1 cellular context compared by ENCODE assay signal in the genomic region with DNA sequence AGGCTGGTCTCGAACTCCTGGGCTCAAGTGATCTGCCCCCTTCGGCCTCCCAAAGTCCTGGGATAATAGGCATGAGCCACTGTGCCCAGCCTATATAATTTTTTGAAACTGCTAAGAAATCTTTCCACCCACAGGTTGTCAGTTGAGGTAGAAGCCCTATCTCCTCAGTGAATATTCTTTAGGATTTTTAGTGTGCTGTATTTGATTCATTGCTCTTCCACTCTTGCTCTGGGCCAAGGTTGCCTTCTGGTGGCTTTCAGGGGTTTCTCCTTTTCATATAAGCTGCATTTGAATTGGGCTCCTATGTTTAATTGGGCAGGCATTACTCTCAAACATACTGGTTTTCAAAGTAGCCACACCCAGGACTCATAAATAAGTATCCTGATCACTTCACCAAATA.
TF ChIP-seq lines count a peak whose summit lies in the region.

No MANE protein-coding gene starts in this region.

TF ChIP-seq in H1, 55 proteins besides CTCF, POLR2A, EP300 and RAD21 (continued from another document):
- TF ChIP-seq JUN (IDR thresholded peaks at IDR 0.05; ENCODE audit: low read depth, low read length) (no peak), NANOG (IDR thresholded peaks at IDR 0.05; ENCODE audit: insufficient read depth, low read depth, low read length, poor library complexity, severe bottlenecking) (no peak), EGR1 (IDR thresholded peaks at IDR 0.05; ENCODE audit: borderline replicate concordance, low read depth, low read length) (no peak), EZH2 (IDR thresholded peaks at IDR 0.05; ENCODE audit: low read depth, low read length, severe bottlenecking) (no peak), FOSL1 (IDR thresholded peaks at IDR 0.05; ENCODE audit: insufficient read depth, low read depth, low read length) (no peak), CBX5 (IDR thresholded peaks at IDR 0.05; ENCODE audit: low read depth, low read length) (no peak), BCL11A (IDR thresholded peaks at IDR 0.05; ENCODE audit: low read depth in 2 of 2, low read length in 2 of 2) (no peak), GTF2F1 (IDR thresholded peaks at IDR 0.05; ENCODE audit: borderline replicate concordance, low read depth, low read length) (no peak), BACH1 (IDR thresholded peaks at IDR 0.05; ENCODE audit: low read length) (no peak)
- TF ChIP-seq, protein P1, sequence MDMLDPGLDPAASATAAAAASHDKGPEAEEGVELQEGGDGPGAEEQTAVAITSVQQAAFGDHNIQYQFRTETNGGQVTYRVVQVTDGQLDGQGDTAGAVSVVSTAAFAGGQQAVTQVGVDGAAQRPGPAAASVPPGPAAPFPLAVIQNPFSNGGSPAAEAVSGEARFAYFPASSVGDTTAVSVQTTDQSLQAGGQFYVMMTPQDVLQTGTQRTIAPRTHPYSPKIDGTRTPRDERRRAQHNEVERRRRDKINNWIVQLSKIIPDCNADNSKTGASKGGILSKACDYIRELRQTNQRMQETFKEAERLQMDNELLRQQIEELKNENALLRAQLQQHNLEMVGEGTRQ (IDR thresholded peaks at IDR 0.05; ENCODE audit: low read length), result no peak
- TF ChIP-seq, protein P2, sequence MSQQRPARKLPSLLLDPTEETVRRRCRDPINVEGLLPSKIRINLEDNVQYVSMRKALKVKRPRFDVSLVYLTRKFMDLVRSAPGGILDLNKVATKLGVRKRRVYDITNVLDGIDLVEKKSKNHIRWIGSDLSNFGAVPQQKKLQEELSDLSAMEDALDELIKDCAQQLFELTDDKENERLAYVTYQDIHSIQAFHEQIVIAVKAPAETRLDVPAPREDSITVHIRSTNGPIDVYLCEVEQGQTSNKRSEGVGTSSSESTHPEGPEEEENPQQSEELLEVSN (IDR thresholded peaks at IDR 0.05), result no peak
- TF ChIP-seq, protein P3, sequence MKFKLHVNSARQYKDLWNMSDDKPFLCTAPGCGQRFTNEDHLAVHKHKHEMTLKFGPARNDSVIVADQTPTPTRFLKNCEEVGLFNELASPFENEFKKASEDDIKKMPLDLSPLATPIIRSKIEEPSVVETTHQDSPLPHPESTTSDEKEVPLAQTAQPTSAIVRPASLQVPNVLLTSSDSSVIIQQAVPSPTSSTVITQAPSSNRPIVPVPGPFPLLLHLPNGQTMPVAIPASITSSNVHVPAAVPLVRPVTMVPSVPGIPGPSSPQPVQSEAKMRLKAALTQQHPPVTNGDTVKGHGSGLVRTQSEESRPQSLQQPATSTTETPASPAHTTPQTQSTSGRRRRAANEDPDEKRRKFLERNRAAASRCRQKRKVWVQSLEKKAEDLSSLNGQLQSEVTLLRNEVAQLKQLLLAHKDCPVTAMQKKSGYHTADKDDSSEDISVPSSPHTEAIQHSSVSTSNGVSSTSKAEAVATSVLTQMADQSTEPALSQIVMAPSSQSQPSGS (IDR thresholded peaks at IDR 0.05; ENCODE audit: low read length), result no peak
- TF ChIP-seq, protein P4, sequence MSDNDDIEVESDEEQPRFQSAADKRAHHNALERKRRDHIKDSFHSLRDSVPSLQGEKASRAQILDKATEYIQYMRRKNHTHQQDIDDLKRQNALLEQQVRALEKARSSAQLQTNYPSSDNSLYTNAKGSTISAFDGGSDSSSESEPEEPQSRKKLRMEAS (IDR thresholded peaks at IDR 0.05), result no peak
TF ChIP-seq in H1: peak in this region for 0.
